In genomic region chr15:22895465-22896190, GRCh38 we compare ENCODE assay signal across 8 cellular contexts. TPM values are rescaled to one million over a fixed set of nuclear protein-coding genes. Genes with fewer than 3 reads are reported as not detected.
DNase-seq lines count a peak whose midpoint lies in the region; ATAC-seq and TF ChIP-seq lines count a peak whose summit lies in the region.

No MANE protein-coding gene starts in this region.

- peaks cover 89% of the 10 kb centered on the region for H3K36me3 Mint-ChIP-seq in Caco-2 (ENCODE audit: insufficient read depth, unreplicated experiment)

- H3K4me3 Mint-ChIP-seq in Caco-2 (ENCODE audit: unreplicated experiment): no peak overlapping the region

- H3K4me1 ChIP-seq in Caco-2 (peaks cover 40% of the 10 kb centered on the region), BE2C (no peaks in the 10 kb centered on the region)

- intact Hi-C loops in Caco-2 (cut with micrococcal nuclease; ENCODE audit: unreplicated experiment): loop anchor here (10.0 kb wide), 2 partner anchors 51 to 111 kb away; partner anchors contain the start of gene NIPA1

- TF ChIP-seq CTCF in Caco-2 (IDR thresholded peaks at IDR 0.05; ENCODE audit: insufficient read depth in 1 of 2, low read depth in 1 of 2, low read length in 1 of 2, severe bottlenecking in 1 of 2, unreplicated experiment in 1 of 2) (no peak), BE2C (IDR thresholded peaks at IDR 0.05; ENCODE audit: low read depth, low read length) (no peak)

- H3K4me3 ChIP-seq in Caco-2 (ENCODE audit: low read depth, low read length): no peak overlapping the region
- no peak overlapping the region for H3K4me3 ChIP-seq in BE2C (ENCODE audit: low read depth, low read length)

- H3K36me3 ChIP-seq in Caco-2 (ENCODE audit: control insufficient read depth, insufficient read depth, low read length): no peaks in the 10 kb centered on the region; the same call in 1 of the 2 replicates
- H3K36me3 ChIP-seq in BE2C: peaks cover 22% of the 10 kb centered on the region

- no TSS peak for BruUV-seq in Caco-2 (replicated peaks; lab: Mats Ljungman, UMichigan)

- POLR2A ChIA-PET in Caco-2 (lab: Charles Lee): no interaction called here

- no peaks in the 10 kb centered on the region for H3K27me3 Mint-ChIP-seq in Caco-2 (ENCODE audit: insufficient read depth, unreplicated experiment)

- no peaks in the 10 kb centered on the region for H3K9me3 ChIP-seq in Caco-2
- H3K9me3 ChIP-seq in BE2C: no peaks in the 10 kb centered on the region

- CTCF ChIA-PET in Caco-2 (lab: Charles Lee): interaction anchor here (0.7 kb wide), 1 partner anchor 11 kb away, joined by 3 read pairs; no protein-coding TSS in a partner anchor

- DNase-seq in Caco-2 (peak; percentile 76 to 85), HT1080 (ENCODE audit: low read depth) (peak; percentile 86), NCI-H345 treated with DMSO at 0.1 percent for 48 hours (lab: John Stamatoyannopoulos, UW; ENCODE audit: unreplicated experiment) (no peak), BE2C (no peak), NCI-H748 (lab: John Stamatoyannopoulos, UW; ENCODE audit: unreplicated experiment) (no peak), NCI-H510A (lab: John Stamatoyannopoulos, UW) (no peak)

- H3K27me3 ChIP-seq in Caco-2 (replicated peaks; ENCODE audit: control insufficient read depth, insufficient read depth, low read length) (no peaks in the 10 kb centered on the region), BE2C (no peaks in the 10 kb centered on the region)

- H3K4me1 Mint-ChIP-seq in Caco-2 (ENCODE audit: low read depth, unreplicated experiment): peaks cover 36% of the 10 kb centered on the region

- H3K27ac Mint-ChIP-seq in Caco-2 (ENCODE audit: unreplicated experiment): peak overlapping the region; percentile 71

- peak; percentile 58 for ATAC-seq in GM19468 (IDR thresholded peaks at IDR 0.05; ENCODE audit: extremely low read depth, unreplicated experiment)
- ATAC-seq in esophagus mucosa: peak; percentile 99

- no peaks in the 10 kb centered on the region for H3K9me3 Mint-ChIP-seq in Caco-2 (ENCODE audit: unreplicated experiment)

RNA-seq across cellular contexts. Expression of gene NIPA2, which starts 57.2 kb away (rescaled TPM):
- total RNA-seq in Caco-2 (2022) (85.3 and 89.4 TPM in 2 replicates), esophagus mucosa (32.0 TPM)
- total RNA-seq in HT1080 (2014; rRNA removed; shearing (Covaris generic)): 143 and 150 TPM in 2 replicates
- 106 and 118 TPM in 2 replicates for polyA plus RNA-seq in HT1080 (2015; cell fraction: cytosol; rRNA removed)
- 52.2 and 55.8 TPM in 2 replicates for polyA plus RNA-seq in HT1080 (2015; cell fraction: nucleus; rRNA removed)
- polyA plus RNA-seq in BE2C (2012; ENCODE audit: insufficient read depth, insufficient read length, low read depth): 127 TPM

Comparison
In these comparisons a context has a peak if more than half of its experiments do, and no peak if none do; other contexts are left out.
1. DNase-seq: peak in Caco-2 (2 of 2) and HT1080 (single experiment); none in NCI-H345 treated with DMSO at 0.1 percent for 48 hours (single experiment), BE2C (single experiment), NCI-H748 (single experiment) and NCI-H510A (single experiment).